ENCODE assay signal across 1 cellular context in the genomic region with DNA sequence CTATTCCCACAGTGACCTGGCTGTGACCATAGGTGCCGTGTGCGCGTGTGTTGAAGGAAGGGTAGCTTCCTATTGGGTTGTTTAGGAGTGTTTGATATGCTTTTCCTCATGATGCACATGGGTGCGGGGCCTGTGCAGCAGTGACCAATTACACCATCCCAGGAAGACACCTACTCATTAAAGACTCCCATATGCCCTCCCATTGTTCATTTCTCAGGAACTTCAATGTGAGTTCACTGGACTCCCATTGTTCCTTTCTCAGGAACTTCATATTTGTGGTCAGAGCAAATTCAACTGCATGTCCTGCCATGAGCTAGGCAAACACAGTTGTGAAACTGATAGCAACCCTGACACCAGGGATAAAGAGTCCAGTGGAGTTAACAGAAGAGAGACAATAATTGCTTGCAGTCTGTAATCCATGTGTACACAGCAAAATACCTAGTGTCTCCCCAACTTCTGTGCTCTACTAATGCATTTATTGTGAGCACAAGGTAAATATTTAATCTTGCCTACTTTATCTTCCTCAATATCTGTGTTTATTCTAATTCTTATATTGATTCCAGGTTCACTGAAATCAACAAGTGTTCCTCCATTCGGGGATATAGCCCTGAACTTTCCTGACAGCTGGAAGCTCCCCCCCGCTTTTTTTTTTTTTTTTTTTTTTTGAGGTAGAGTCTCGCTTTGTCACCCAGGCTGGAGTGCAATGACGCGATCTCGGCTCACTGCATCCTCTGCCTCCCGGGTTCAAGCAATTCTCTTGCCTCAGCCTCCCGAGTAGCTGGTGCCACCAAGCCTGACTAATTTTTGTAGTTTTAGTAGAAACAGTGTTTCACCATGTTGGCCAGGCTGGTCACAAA.
TF ChIP-seq lines count a peak whose summit lies in the region.

No MANE protein-coding gene starts in this region.

TF ChIP-seq in HepG2, 621 proteins besides CTCF, POLR2A, EP300 and RAD21 (continued from another document and continues in another):
- TF ChIP-seq ZNF414 (CRISPR knock-in tag; IDR thresholded peaks at IDR 0.05) (peak; percentile 43; the same call in 1 of the 2 replicates), ZNF354B (CRISPR knock-in tag; IDR thresholded peaks at IDR 0.05) (no peak), HMGXB3 (CRISPR knock-in tag; IDR thresholded peaks at IDR 0.05; ENCODE audit: borderline replicate concordance) (peak; percentile 87; the same call in 1 of the 2 replicates), ISL2 (CRISPR knock-in tag; IDR thresholded peaks at IDR 0.05) (peak; percentile 99), HDAC6 (IDR thresholded peaks at IDR 0.05; ENCODE audit: low read depth, low read length) (no peak), MTA3 (CRISPR knock-in tag; IDR thresholded peaks at IDR 0.05) (no peak), ZFP82 (CRISPR knock-in tag; IDR thresholded peaks at IDR 0.05; ENCODE audit: borderline replicate concordance) (no peak), KLF16 (CRISPR knock-in tag; IDR thresholded peaks at IDR 0.05) (peak in 1 of 2 experiments; percentile 76; a peak in 1 of 4 replicates), ZNF296 (CRISPR knock-in tag; conservative IDR thresholded peaks at IDR 0.05) (no peak), PAXIP1 (CRISPR knock-in tag; conservative IDR thresholded peaks at IDR 0.05) (peak; percentile 96), TCF7L2 (IDR thresholded peaks at IDR 0.05; ENCODE audit: low read depth, low read length) (peak; percentile 59; the same call in 1 of the 2 replicates), NFIB (CRISPR knock-in tag; IDR thresholded peaks at IDR 0.05; ENCODE audit: borderline replicate concordance) (no peak), TAF1 (CRISPR knock-in tag; IDR thresholded peaks at IDR 0.05) (no peak), NONO (IDR thresholded peaks at IDR 0.05) (no peak), NONO (CRISPR knock-in tag; conservative IDR thresholded peaks at IDR 0.05) (peak; percentile 93), ZNF770 (CRISPR knock-in tag; IDR thresholded peaks at IDR 0.05) (peak; percentile 86), TOE1 (CRISPR knock-in tag; IDR thresholded peaks at IDR 0.05) (0 out of 2 replicates have a peak, but pooled peaks have one; percentile 57), ZBTB49 (CRISPR knock-in tag; IDR thresholded peaks at IDR 0.05; ENCODE audit: borderline replicate concordance) (peak; percentile 42; the same call in 1 of the 2 replicates), NPAS2 (CRISPR knock-in tag; IDR thresholded peaks at IDR 0.05; ENCODE audit: borderline replicate concordance) (no peak), ZSCAN25 (CRISPR knock-in tag; IDR thresholded peaks at IDR 0.05) (no peak), JUND (CRISPR knock-in tag; IDR thresholded peaks at IDR 0.05) (peak; percentile 22; the same call in 1 of the 2 replicates), THAP11 (CRISPR knock-in tag; IDR thresholded peaks at IDR 0.05) (peak; percentile 73), ZNF572 (CRISPR knock-in tag; IDR thresholded peaks at IDR 0.05) (no peak), IKZF1 (IDR thresholded peaks at IDR 0.05) (no peak), PITX1 (CRISPR knock-in tag; IDR thresholded peaks at IDR 0.05) (peak; percentile 100), GABPA (IDR thresholded peaks at IDR 0.05; ENCODE audit: low read depth, low read length) (no peak), GABPA (CRISPR knock-in tag; IDR thresholded peaks at IDR 0.05; ENCODE audit: low read depth) (peak; percentile 35; the same call in 1 of the 2 replicates), NFKB2 (CRISPR knock-in tag; IDR thresholded peaks at IDR 0.05; ENCODE audit: borderline replicate concordance) (no peak), ZNF207 (IDR thresholded peaks at IDR 0.05; ENCODE audit: borderline replicate concordance) (no peak), JARID2 (CRISPR knock-in tag; IDR thresholded peaks at IDR 0.05; ENCODE audit: insufficient replicate concordance) (no peak)
- TF ChIP-seq, protein P1, sequence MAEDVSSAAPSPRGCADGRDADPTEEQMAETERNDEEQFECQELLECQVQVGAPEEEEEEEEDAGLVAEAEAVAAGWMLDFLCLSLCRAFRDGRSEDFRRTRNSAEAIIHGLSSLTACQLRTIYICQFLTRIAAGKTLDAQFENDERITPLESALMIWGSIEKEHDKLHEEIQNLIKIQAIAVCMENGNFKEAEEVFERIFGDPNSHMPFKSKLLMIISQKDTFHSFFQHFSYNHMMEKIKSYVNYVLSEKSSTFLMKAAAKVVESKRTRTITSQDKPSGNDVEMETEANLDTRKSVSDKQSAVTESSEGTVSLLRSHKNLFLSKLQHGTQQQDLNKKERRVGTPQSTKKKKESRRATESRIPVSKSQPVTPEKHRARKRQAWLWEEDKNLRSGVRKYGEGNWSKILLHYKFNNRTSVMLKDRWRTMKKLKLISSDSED (CRISPR knock-in tag; IDR thresholded peaks at IDR 0.05), result no peak
- TF ChIP-seq, protein P2, sequence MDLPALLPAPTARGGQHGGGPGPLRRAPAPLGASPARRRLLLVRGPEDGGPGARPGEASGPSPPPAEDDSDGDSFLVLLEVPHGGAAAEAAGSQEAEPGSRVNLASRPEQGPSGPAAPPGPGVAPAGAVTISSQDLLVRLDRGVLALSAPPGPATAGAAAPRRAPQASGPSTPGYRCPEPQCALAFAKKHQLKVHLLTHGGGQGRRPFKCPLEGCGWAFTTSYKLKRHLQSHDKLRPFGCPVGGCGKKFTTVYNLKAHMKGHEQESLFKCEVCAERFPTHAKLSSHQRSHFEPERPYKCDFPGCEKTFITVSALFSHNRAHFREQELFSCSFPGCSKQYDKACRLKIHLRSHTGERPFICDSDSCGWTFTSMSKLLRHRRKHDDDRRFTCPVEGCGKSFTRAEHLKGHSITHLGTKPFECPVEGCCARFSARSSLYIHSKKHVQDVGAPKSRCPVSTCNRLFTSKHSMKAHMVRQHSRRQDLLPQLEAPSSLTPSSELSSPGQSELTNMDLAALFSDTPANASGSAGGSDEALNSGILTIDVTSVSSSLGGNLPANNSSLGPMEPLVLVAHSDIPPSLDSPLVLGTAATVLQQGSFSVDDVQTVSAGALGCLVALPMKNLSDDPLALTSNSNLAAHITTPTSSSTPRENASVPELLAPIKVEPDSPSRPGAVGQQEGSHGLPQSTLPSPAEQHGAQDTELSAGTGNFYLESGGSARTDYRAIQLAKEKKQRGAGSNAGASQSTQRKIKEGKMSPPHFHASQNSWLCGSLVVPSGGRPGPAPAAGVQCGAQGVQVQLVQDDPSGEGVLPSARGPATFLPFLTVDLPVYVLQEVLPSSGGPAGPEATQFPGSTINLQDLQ (CRISPR knock-in tag; IDR thresholded peaks at IDR 0.05), result no peak
- TF ChIP-seq, protein P3, sequence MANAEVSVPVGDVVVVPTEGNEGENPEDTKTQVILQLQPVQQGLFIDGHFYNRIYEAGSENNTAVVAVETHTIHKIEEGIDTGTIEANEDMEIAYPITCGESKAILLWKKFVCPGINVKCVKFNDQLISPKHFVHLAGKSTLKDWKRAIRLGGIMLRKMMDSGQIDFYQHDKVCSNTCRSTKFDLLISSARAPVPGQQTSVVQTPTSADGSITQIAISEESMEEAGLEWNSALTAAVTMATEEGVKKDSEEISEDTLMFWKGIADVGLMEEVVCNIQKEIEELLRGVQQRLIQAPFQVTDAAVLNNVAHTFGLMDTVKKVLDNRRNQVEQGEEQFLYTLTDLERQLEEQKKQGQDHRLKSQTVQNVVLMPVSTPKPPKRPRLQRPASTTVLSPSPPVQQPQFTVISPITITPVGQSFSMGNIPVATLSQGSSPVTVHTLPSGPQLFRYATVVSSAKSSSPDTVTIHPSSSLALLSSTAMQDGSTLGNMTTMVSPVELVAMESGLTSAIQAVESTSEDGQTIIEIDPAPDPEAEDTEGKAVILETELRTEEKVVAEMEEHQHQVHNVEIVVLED (CRISPR knock-in tag; IDR thresholded peaks at IDR 0.05; ENCODE audit: borderline replicate concordance), result peak; percentile 36; the same call in 1 of the 2 replicates
